ENCODE assay signal across 8 cellular contexts in the genomic region with DNA sequence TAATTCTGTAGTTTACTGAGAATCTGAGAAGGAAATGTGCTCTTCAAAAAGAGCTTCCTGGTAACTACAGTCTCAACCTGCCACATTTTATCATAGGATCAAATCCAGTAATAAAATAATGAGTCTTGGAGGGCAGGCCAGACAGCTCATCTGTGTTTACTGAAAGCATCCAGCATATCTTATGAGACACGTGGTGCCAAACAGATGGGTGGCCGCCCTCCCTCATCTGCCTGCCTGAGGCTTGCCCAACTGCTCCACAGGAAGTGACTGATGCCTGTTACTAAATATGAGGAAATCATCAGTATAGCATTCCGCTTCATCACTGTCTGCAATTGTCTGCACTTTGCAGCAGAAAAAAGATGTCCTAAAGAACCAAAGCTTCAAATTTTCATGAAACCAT.
DNase-seq lines count a peak whose midpoint lies in the region; ATAC-seq lines count a peak whose summit lies in the region.

No MANE protein-coding gene starts in this region.

- H3K4me3 ChIP-seq in skeletal muscle cell (ENCODE audit: low read depth, low read length): no peak overlapping the region

- ATAC-seq in HG03457 (IDR thresholded peaks at IDR 0.05; ENCODE audit: unreplicated experiment): peak; percentile 89

- DNase-seq in NCI-H748 (lab: John Stamatoyannopoulos, UW; ENCODE audit: unreplicated experiment) (peak; percentile 1), NCI-H748 treated with DMSO at 0.1 percent for 48 hours (lab: John Stamatoyannopoulos, UW) (no peak), SIG-M5 treated with dmso at 0.1 percent for 504 hours (lab: John Stamatoyannopoulos, UW; ENCODE audit: unreplicated experiment) (peak; percentile 89), activated gamma-delta T cell (lab: John Stamatoyannopoulos, UW) (peak; percentile 26), germinal center (ENCODE audit: low spot score) (peak; percentile 61), skeletal muscle cell (ENCODE audit: low read depth) (peak; percentile 86), OCI-M2 (lab: John Stamatoyannopoulos, UW; ENCODE audit: unreplicated experiment) (no peak)

Comparison
In these comparisons a context has a peak if more than half of its experiments do, and no peak if none do; other contexts are left out.
1. DNase-seq: peak in NCI-H748 (single experiment), SIG-M5 treated with dmso at 0.1 percent for 504 hours (single experiment), activated gamma-delta T cell (single experiment), germinal center (single experiment) and skeletal muscle cell (single experiment); none in NCI-H748 treated with DMSO at 0.1 percent for 48 hours (single experiment) and OCI-M2 (single experiment).